11 cellular contexts compared by ENCODE assay signal in the genomic region with DNA sequence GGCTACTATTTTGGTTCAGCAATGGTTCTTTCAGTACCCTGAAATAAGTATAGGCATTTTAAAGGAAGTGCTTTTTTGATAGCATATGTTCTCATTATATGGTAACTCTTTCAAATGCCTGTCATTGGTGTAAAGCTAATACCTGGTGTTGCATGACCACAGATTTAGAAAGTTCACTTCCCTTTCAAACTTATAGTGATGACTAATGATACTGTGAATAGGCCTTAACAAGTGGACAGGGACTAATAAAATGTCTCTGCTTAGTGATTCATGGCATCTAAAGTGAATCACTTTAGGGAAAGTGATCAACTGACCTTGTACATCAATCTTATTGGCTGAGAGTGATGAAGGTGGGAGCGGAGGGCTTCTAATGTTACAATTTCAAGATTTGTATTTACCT. TPM values are rescaled to one million over a fixed set of nuclear protein-coding genes. Genes with fewer than 3 reads are reported as not detected.
DNase-seq lines count a peak whose midpoint lies in the region; ATAC-seq and TF ChIP-seq lines count a peak whose summit lies in the region.
"Had no signal": no experiment of that assay in that cellular context is flagged by ENCODE, and none has a peak within 500 bp of the region (broad histone marks: within the 10 kb centered on the region; RNA-seq: fewer than 3 reads in every experiment).

No MANE protein-coding gene starts in this region.

- H3K9ac ChIP-seq in mesenchymal stem cell (ENCODE audit: low read length) (no peak overlapping the region), neuronal stem cell (ENCODE audit: low read depth, low read length, poor library complexity) (no peak overlapping the region)

- H3K27ac ChIP-seq in HEK293 (ENCODE audit: extremely low read depth, low read depth, low read length) = no peak overlapping the region
- H3K27ac ChIP-seq in mesenchymal stem cell (ENCODE audit: low read length, poor library complexity, severe bottlenecking) = no peak overlapping the region
- H3K27ac ChIP-seq in neuronal stem cell (replicated peaks; ENCODE audit: low read length) = no peak overlapping the region
- H3K27ac ChIP-seq: WERI-Rb-1 had no signal

- peak; percentile 19 for DNase-seq in mesenchymal stem cell
- DNase-seq in KBM-7 = no peak
- DNase-seq in cardiac septum (ENCODE audit: low spot score) = no peak
- DNase-seq in SW 1271 (lab: John Stamatoyannopoulos, UW) = no peak
- DNase-seq in neuronal stem cell (ENCODE audit: low spot score) = no peak
- DNase-seq: NCI-H2029 treated with DMSO at 0.1 percent for 48 hours; stimulated activated CD4-positive, alpha-beta T cell treated with anti-CD3 and anti-CD28 coated beads, Interleukin-2, amount 100 ng/mL, for 48 hours; WERI-Rb-1 had no signal

- in situ Hi-C loops in KBM-7 (cut with MboI; ENCODE audit: low pct_unique_long_range_greater_than_20kb, low sequenced_read_pairs) = no loop called here

- peaks cover 22% of the 10 kb centered on the region for H3K79me1 ChIP-seq in mesenchymal stem cell (replicated peaks; ENCODE audit: low read length, poor library complexity, severe bottlenecking)
- H3K79me1 ChIP-seq in neuronal stem cell (ENCODE audit: low read depth, low read length) = no peaks in the 10 kb centered on the region

- no peaks in the 10 kb centered on the region for H3K27me3 ChIP-seq in mesenchymal stem cell (ENCODE audit: control insufficient read depth in 1 of 2, insufficient read depth in 1 of 2, low read length in 2 of 2)
- no peaks in the 10 kb centered on the region for H3K27me3 ChIP-seq in neuronal stem cell (ENCODE audit: control insufficient read depth in 3 of 3, insufficient read depth in 3 of 3, low read depth in 1 of 3, low read length in 3 of 3)

- TF ChIP-seq CTCF in HEK293 (tag by site-specific recombination; IDR thresholded peaks at IDR 0.05) = no peak

- H3K4me3 ChIP-seq in HEK293 (ENCODE audit: low read depth, low read length) (no peak overlapping the region), mesenchymal stem cell (ENCODE audit: insufficient read depth in 1 of 2, low read depth in 1 of 2, low read length in 2 of 2) (no peak overlapping the region), neuronal stem cell (ENCODE audit: low read length in 2 of 2) (no peak overlapping the region)

- H2BK15ac ChIP-seq in mesenchymal stem cell (ENCODE audit: low read depth, poor library complexity, severe bottlenecking) = no peak overlapping the region
- no peak overlapping the region for H2BK15ac ChIP-seq in neuronal stem cell (ENCODE audit: low read length)

- H2AK5ac ChIP-seq in mesenchymal stem cell (ENCODE audit: low read length, severe bottlenecking) (no peak overlapping the region), neuronal stem cell (ENCODE audit: low read depth, low read length) (no peak overlapping the region)

- H2BK5ac ChIP-seq in mesenchymal stem cell (ENCODE audit: low read depth, low read length, poor library complexity, severe bottlenecking) = no peak overlapping the region
- no peak overlapping the region for H2BK5ac ChIP-seq in neuronal stem cell (ENCODE audit: low read length)

- no peak overlapping the region for H2BK120ac ChIP-seq in mesenchymal stem cell (ENCODE audit: low read depth, low read length)
- H2BK120ac ChIP-seq in neuronal stem cell (ENCODE audit: low read depth, low read length) = no peak overlapping the region

- intact Hi-C loops in cardiac septum (cut with DNase I) = no loop called here

- H3K36me3 ChIP-seq in HEK293 (ENCODE audit: control insufficient read depth in 2 of 2, insufficient read depth in 1 of 2, low read length in 2 of 2) (peaks cover 46 to 68% of the 10 kb centered on the region in 2 experiments), mesenchymal stem cell (ENCODE audit: control insufficient read depth in 1 of 2, insufficient read depth in 2 of 2, low read depth in 1 of 2, low read length in 2 of 2) (peaks cover 15 to 78% of the 10 kb centered on the region in 2 experiments), neuronal stem cell (replicated peaks in 1 of 2; ENCODE audit: control insufficient read depth in 2 of 2, insufficient read depth in 2 of 2, low read length in 2 of 2) (peaks cover 7 to 70% of the 10 kb centered on the region in 2 donors)

- H3K4ac ChIP-seq in mesenchymal stem cell (ENCODE audit: low read depth in 1 of 2, low read length in 2 of 2) (no peak overlapping the region), neuronal stem cell (ENCODE audit: low read length) (no peak overlapping the region)

- no CpG with 5 or more reads among the region's 1 CpG for WGBS in mesenchymal stem cell
- WGBS in neuronal stem cell (ENCODE audit: extremely low coverage in 2 of 2, insufficient read length in 2 of 2, insufficient replicate concordance in 1 of 2), 2 donors = no CpG with 5 or more reads among the region's 1 CpG

- no peak overlapping the region for H2AFZ ChIP-seq in mesenchymal stem cell (ENCODE audit: low read depth, low read length)
- no peak overlapping the region for H2AFZ ChIP-seq in neuronal stem cell (ENCODE audit: low read length)

- H3K9me3 ChIP-seq in HEK293 (ENCODE audit: control insufficient read depth, insufficient read depth, low read depth, low read length) (no peaks in the 10 kb centered on the region), mesenchymal stem cell (ENCODE audit: control insufficient read depth, low read length) (no peaks in the 10 kb centered on the region), neuronal stem cell (replicated peaks in 1 of 2; ENCODE audit: control insufficient read depth in 2 of 2, insufficient read depth in 1 of 2, low read depth in 1 of 2, low read length in 2 of 2) (no peaks in the 10 kb centered on the region)

- no peak overlapping the region for H4K91ac ChIP-seq in mesenchymal stem cell (ENCODE audit: low read length)
- H4K91ac ChIP-seq in neuronal stem cell (ENCODE audit: low read depth, low read length, poor library complexity) = no peak overlapping the region

- CTCF ChIA-PET in HEK293 (lab: Yijun Ruan, JAX) = no interaction called here

- H3K4me2 ChIP-seq in mesenchymal stem cell (ENCODE audit: low read length, poor library complexity, severe bottlenecking) = no peak overlapping the region
- no peak overlapping the region for H3K4me2 ChIP-seq in neuronal stem cell (ENCODE audit: insufficient read depth, low read length, poor library complexity, severe bottlenecking)

- no peak overlapping the region for H3K18ac ChIP-seq in mesenchymal stem cell (ENCODE audit: low read depth in 1 of 2, low read length in 2 of 2)
- no peak overlapping the region for H3K18ac ChIP-seq in neuronal stem cell (ENCODE audit: low read length)

- POLR2A ChIA-PET in HEK293 (lab: Yijun Ruan, JAX) = no interaction called here

- H3K23ac ChIP-seq in mesenchymal stem cell (ENCODE audit: low read length in 2 of 2) = no peak overlapping the region
- H3K23ac ChIP-seq in neuronal stem cell (ENCODE audit: low read depth, low read length, poor library complexity) = no peak overlapping the region

- H2BK12ac ChIP-seq in mesenchymal stem cell (ENCODE audit: low read length in 2 of 2) (no peak overlapping the region), neuronal stem cell (ENCODE audit: low read length) (no peak overlapping the region)

- H4K8ac ChIP-seq in mesenchymal stem cell (ENCODE audit: low read length) (no peak overlapping the region), neuronal stem cell (ENCODE audit: low read depth, low read length) (no peak overlapping the region)

- H3K4me1 ChIP-seq in HEK293 (ENCODE audit: control insufficient read depth, insufficient read depth, low read length) (no peaks in the 10 kb centered on the region), mesenchymal stem cell (ENCODE audit: control insufficient read depth, insufficient read depth, low read depth, low read length) (no peaks in the 10 kb centered on the region), neuronal stem cell (ENCODE audit: control insufficient read depth in 2 of 2, insufficient read depth in 1 of 2, low read depth in 1 of 2, low read length in 2 of 2) (no peaks in the 10 kb centered on the region)

- H3K14ac ChIP-seq in mesenchymal stem cell (ENCODE audit: low read length in 2 of 2) = no peak overlapping the region
- H3K14ac ChIP-seq in neuronal stem cell (ENCODE audit: low read length) = no peak overlapping the region

- ATAC-seq in GM18861 (IDR thresholded peaks at IDR 0.05; ENCODE audit: unreplicated experiment) (peak; percentile 99), HG03565 (IDR thresholded peaks at IDR 0.05; ENCODE audit: unreplicated experiment) (peak; percentile 99)

TF ChIP-seq in HEK293, 187 proteins besides CTCF, POLR2A, EP300 and RAD21:
- no peak for TF ChIP-seq ZNF140 (tag by site-specific recombination; IDR thresholded peaks at IDR 0.05)
- 0 out of 2 replicates have a peak, but pooled peaks have one; percentile 26 for TF ChIP-seq PRDM1 (tag by site-specific recombination; IDR thresholded peaks at IDR 0.05)

RNA-seq across cellular contexts. Expression of gene MRPL22, which starts 21.6 kb away (rescaled TPM):
- 62.9 TPM for polyA plus RNA-seq in mesenchymal stem cell (2013, experiment 1 of 2)
- polyA plus RNA-seq in mesenchymal stem cell (2013, experiment 2 of 2) = 66.6 TPM
- 60.8 TPM for total RNA-seq in cardiac septum
- 105 TPM for polyA plus RNA-seq in neuronal stem cell (2013, experiment 1 of 2)
- 98.5 TPM for polyA plus RNA-seq in neuronal stem cell (2013, experiment 2 of 2)

RNA-seq across cellular contexts. Expression of gene GEMIN5, which starts 24.5 kb away (rescaled TPM):
- 3.5 TPM for polyA plus RNA-seq in mesenchymal stem cell (2013, experiment 1 of 2)
- polyA plus RNA-seq in mesenchymal stem cell (2013, experiment 2 of 2) = 3.6 TPM
- total RNA-seq in cardiac septum = 14.2 TPM
- 7.9 TPM for polyA plus RNA-seq in neuronal stem cell (2013, experiment 1 of 2)
- 8.3 TPM for polyA plus RNA-seq in neuronal stem cell (2013, experiment 2 of 2)

RNA-seq across cellular contexts. Expression of gene KIF4B, which starts 51.1 kb away (rescaled TPM):
- 0.01 TPM for polyA plus RNA-seq in mesenchymal stem cell (2013, experiment 1 of 2)
- polyA plus RNA-seq in mesenchymal stem cell (2013, experiment 2 of 2) = not detected
- 0.13 TPM for total RNA-seq in cardiac septum
- polyA plus RNA-seq in neuronal stem cell (2013, experiment 1 of 2) = 0.01 TPM
- polyA plus RNA-seq in neuronal stem cell (2013, experiment 2 of 2) = 0.01 TPM
